In genomic region chr9:136796238-136796774, GRCh38 we compare ENCODE assay signal across 21 cellular contexts. TPM values are rescaled to one million over a fixed set of nuclear protein-coding genes. Genes with fewer than 3 reads are reported as not detected.
A peak's percentile ranks its signal among the peaks of the same experiment; 100 is the strongest.
DNase-seq lines count a peak whose midpoint lies in the region; ATAC-seq and TF ChIP-seq lines count a peak whose summit lies in the region.
"Had no signal": no experiment of that assay in that cellular context is flagged by ENCODE, and none has a peak within 500 bp of the region (broad histone marks: within the 10 kb centered on the region; RNA-seq: fewer than 3 reads in every experiment).

CCDC183 (plus strand) TSS chr9:136796338; CDS start chr9:136796398, 60 bp downstream.

- H3K36me3 ChIP-seq in SK-N-MC (ENCODE audit: insufficient read depth, low read length), result no peaks in the 10 kb centered on the region
- peaks cover 12% of the 10 kb centered on the region for H3K36me3 ChIP-seq in iPS-15b (ENCODE audit: control insufficient read depth, insufficient read depth, low read length)
- H3K36me3 ChIP-seq in psoas muscle (ENCODE audit: insufficient read depth in 1 of 2, low read depth in 1 of 2), result peaks cover 0 to 11% of the 10 kb centered on the region in 2 donors

- DNase-seq in activated naive CD8-positive, alpha-beta T cell treated with anti-CD3 and anti-CD28 coated beads, Interleukin-2, amount 50 U/mL, for 24 hours, result no peak
- DNase-seq in SK-N-MC (ENCODE audit: low read depth, low spot score), result no peak
- DNase-seq in retina, result peak; percentile 28
- no peak for DNase-seq in psoas muscle
- DNase-seq in activated CD4-positive, alpha-beta T cell treated with anti-CD3 and anti-CD28 coated beads, Interleukin-2, amount 50 U/mL, for 48 hours, result no peak
- DNase-seq in NCI-H774 (lab: John Stamatoyannopoulos, UW), result no peak
- DNase-seq: activated CD4-positive, alpha-beta T cell treated with anti-CD3 and anti-CD28 coated beads for 1 hour; activated naive CD8-positive, alpha-beta T cell treated with anti-CD3 and anti-CD28 coated beads for 36 hours; Calu3; central memory CD4-positive, alpha-beta T cell; foreskin melanocyte; GDM1; NCI-H1930; NCI-H524 treated with DMSO at 0.1 percent for 48 hours; T-helper 1 cell had no signal

- 38 to 52% (median 43%) methylated on average over 5 of the region's 5 CpGs for WGBS in psoas muscle, 3 donors

- no peak within 1 kb of the TSS for H3K27ac Mint-ChIP-seq in activated naive CD8-positive, alpha-beta T cell
- no peak within 1 kb of the TSS for H3K27ac Mint-ChIP-seq in activated naive CD8-positive, alpha-beta T cell treated with anti-CD3 and anti-CD28 coated beads, Interleukin-2, amount 50 U/mL, for 24 hours
- H3K27ac Mint-ChIP-seq: activated naive CD8-positive, alpha-beta T cell treated with anti-CD3 and anti-CD28 coated beads for 36 hours; memory B cell had no signal

- TF ChIP-seq CTCF in psoas muscle (IDR thresholded peaks at IDR 0.05), result no peak

- peak within 1 kb of the TSS; percentile 6 for H3K4me3 Mint-ChIP-seq in activated naive CD8-positive, alpha-beta T cell
- no peak within 1 kb of the TSS for H3K4me3 Mint-ChIP-seq in activated naive CD8-positive, alpha-beta T cell treated with anti-CD3 and anti-CD28 coated beads, Interleukin-2, amount 50 U/mL, for 24 hours
- H3K4me3 Mint-ChIP-seq: activated naive CD8-positive, alpha-beta T cell treated with anti-CD3 and anti-CD28 coated beads for 36 hours; memory B cell had no signal

- H3K9ac ChIP-seq in SK-N-MC (ENCODE audit: insufficient read length) (no peak within 1 kb of the TSS), iPS-15b (ENCODE audit: low read depth, low read length) (peak within 1 kb of the TSS; percentile 24)

- H3K36me3 Mint-ChIP-seq in activated naive CD8-positive, alpha-beta T cell, result no peaks in the 10 kb centered on the region
- H3K36me3 Mint-ChIP-seq in activated naive CD8-positive, alpha-beta T cell treated with anti-CD3 and anti-CD28 coated beads, Interleukin-2, amount 50 U/mL, for 24 hours (ENCODE audit: low read depth), result no peaks in the 10 kb centered on the region
- H3K36me3 Mint-ChIP-seq: activated naive CD8-positive, alpha-beta T cell treated with anti-CD3 and anti-CD28 coated beads for 36 hours; memory B cell had no signal

- H3K27me3 ChIP-seq in iPS-15b (ENCODE audit: control insufficient read depth, insufficient read depth, low read length), result peaks cover 9% of the 10 kb centered on the region
- peaks cover 0 to 42% (median 7%) of the 10 kb centered on the region in 3 donors for H3K27me3 ChIP-seq in psoas muscle (ENCODE audit: insufficient read depth in 3 of 3, low read length in 2 of 3)

- H3K4me1 Mint-ChIP-seq in activated naive CD8-positive, alpha-beta T cell (ENCODE audit: low read depth), result peaks cover 27% of the 10 kb centered on the region
- peaks cover 18% of the 10 kb centered on the region for H3K4me1 Mint-ChIP-seq in activated naive CD8-positive, alpha-beta T cell treated with anti-CD3 and anti-CD28 coated beads, Interleukin-2, amount 50 U/mL, for 24 hours

- no peaks in the 10 kb centered on the region for H3K9me3 ChIP-seq in SK-N-MC (ENCODE audit: low read depth, low read length)
- no peaks in the 10 kb centered on the region for H3K9me3 ChIP-seq in iPS-15b (ENCODE audit: control insufficient read depth, insufficient read depth, low read length)
- no peaks in the 10 kb centered on the region for H3K9me3 ChIP-seq in psoas muscle

- ATAC-seq in activated naive CD8-positive, alpha-beta T cell treated with anti-CD3 and anti-CD28 coated beads, Interleukin-2, amount 50 U/mL, for 24 hours, result no peak
- ATAC-seq in psoas muscle, result no peak

- H3K4me1 ChIP-seq in iPS-15b (ENCODE audit: control insufficient read depth, insufficient read depth, low read length) (peaks cover 3% of the 10 kb centered on the region), psoas muscle (peaks cover 18% of the 10 kb centered on the region)

- intact Hi-C loops in psoas muscle (cut with DNase I), result no loop called here

- H3K9me3 Mint-ChIP-seq in activated naive CD8-positive, alpha-beta T cell (ENCODE audit: low read depth), result no peaks in the 10 kb centered on the region
- no peaks in the 10 kb centered on the region for H3K9me3 Mint-ChIP-seq in activated naive CD8-positive, alpha-beta T cell treated with anti-CD3 and anti-CD28 coated beads, Interleukin-2, amount 50 U/mL, for 24 hours
- H3K9me3 Mint-ChIP-seq: activated naive CD8-positive, alpha-beta T cell treated with anti-CD3 and anti-CD28 coated beads for 36 hours; memory B cell had no signal

- H3K27ac ChIP-seq in SK-N-MC (peak within 1 kb of the TSS; percentile 59; the same call in 1 of the 2 replicates), psoas muscle (no peak within 1 kb of the TSS)

- H3K4me3 ChIP-seq in SK-N-MC (peak within 1 kb of the TSS; percentile 14; the same call in 1 of the 2 replicates), iPS-15b (ENCODE audit: low read depth, low read length) (no peak within 1 kb of the TSS), psoas muscle (no peak within 1 kb of the TSS)

- no peaks in the 10 kb centered on the region for H3K27me3 Mint-ChIP-seq in activated naive CD8-positive, alpha-beta T cell
- H3K27me3 Mint-ChIP-seq in activated naive CD8-positive, alpha-beta T cell treated with anti-CD3 and anti-CD28 coated beads, Interleukin-2, amount 50 U/mL, for 24 hours, result peaks cover 10% of the 10 kb centered on the region
- H3K27me3 Mint-ChIP-seq: memory B cell had no signal

RNA-seq across cellular contexts. Expression of gene CCDC183, which starts in this region (rescaled TPM):
- total RNA-seq in psoas muscle, result not detected
- polyA plus RNA-seq in psoas muscle, result under 1 TPM in 2 of 3 donors, not detected in 1; 0.03 to 0.08 TPM
- total RNA-seq: A673, endothelial cell of umbilical vein, M059J had no signal
